8 cellular contexts compared by ENCODE assay signal in the genomic region with DNA sequence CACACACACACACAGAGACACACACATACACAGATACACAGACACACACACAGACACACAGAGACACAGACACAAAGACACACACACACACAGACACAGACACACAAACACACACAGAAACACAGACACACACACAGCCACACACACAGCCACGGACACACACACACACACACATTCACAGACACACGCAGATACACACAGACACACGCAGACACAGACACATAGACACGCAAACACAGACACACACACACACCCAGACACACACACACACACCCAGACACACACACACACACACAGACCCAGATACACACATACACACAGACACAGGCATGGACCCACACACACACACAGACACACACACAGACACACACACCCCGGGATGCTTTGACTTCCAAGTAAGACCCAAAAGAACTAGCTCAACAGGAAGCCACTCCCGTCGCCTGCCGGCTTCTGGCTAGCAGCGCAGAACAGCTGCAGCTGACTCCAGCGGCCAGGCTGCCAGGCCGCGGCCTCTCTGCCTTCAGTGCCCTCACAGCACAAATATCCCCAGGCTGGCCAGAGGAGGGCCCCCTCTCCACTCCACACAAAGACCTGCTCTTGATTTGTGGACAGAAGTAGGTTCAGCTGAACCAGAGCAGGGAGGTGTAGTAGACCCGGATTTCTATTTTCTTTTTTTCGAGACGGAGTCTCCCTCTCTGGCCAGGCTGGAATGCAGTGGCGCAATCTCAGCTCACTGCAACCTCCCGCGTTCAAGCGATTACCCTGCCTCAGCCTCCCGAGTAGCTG. TPM values are rescaled to one million over a fixed set of nuclear protein-coding genes. Genes with fewer than 3 reads are reported as not detected.
DNase-seq lines count a peak whose midpoint lies in the region; ATAC-seq lines count a peak whose summit lies in the region.

No MANE protein-coding gene starts in this region.

- H3K4me1 Mint-ChIP-seq in stimulated activated effector memory CD8-positive, alpha-beta T cell treated with anti-CD3 and anti-CD28 coated beads, Interleukin-12 subunit alpha, Interleukin-12 subunit beta, amount 100 ng/mL, for 72 hours: peaks cover under 1% of the 10 kb centered on the region

- DNase-seq in Daoy (ENCODE audit: low read depth) (peak; percentile 93), HuH-7 (ENCODE audit: low spot score) (peak; percentile 73), OCI-M2 (lab: John Stamatoyannopoulos, UW; ENCODE audit: unreplicated experiment) (peak; percentile 50), activated T-cell treated with anti-CD3 and anti-CD28 coated beads for 24 hours (ENCODE audit: low read depth) (peak; percentile 52), myocyte (ENCODE audit: low read depth) (peak; percentile 98)
- DNase-seq in stimulated activated effector memory CD8-positive, alpha-beta T cell treated with anti-CD3 and anti-CD28 coated beads, Interleukin-12 subunit alpha, Interleukin-12 subunit beta, amount 100 ng/mL, for 72 hours (ENCODE audit: low spot score in 2 of 2): peak; percentile 40 to 78

- H3K9me3 Mint-ChIP-seq in stimulated activated effector memory CD8-positive, alpha-beta T cell treated with anti-CD3 and anti-CD28 coated beads, Interleukin-12 subunit alpha, Interleukin-12 subunit beta, amount 100 ng/mL, for 72 hours: no peaks in the 10 kb centered on the region

- H3K4me3 Mint-ChIP-seq in stimulated activated effector memory CD8-positive, alpha-beta T cell treated with anti-CD3 and anti-CD28 coated beads, Interleukin-12 subunit alpha, Interleukin-12 subunit beta, amount 100 ng/mL, for 72 hours: no peak overlapping the region

- H3K27ac Mint-ChIP-seq in stimulated activated effector memory CD8-positive, alpha-beta T cell treated with anti-CD3 and anti-CD28 coated beads, Interleukin-12 subunit alpha, Interleukin-12 subunit beta, amount 100 ng/mL, for 72 hours: no peak overlapping the region

- ATAC-seq in esophagus mucosa (peak; percentile 91), HG03571 (IDR thresholded peaks at IDR 0.05; ENCODE audit: unreplicated experiment) (no peak)
- peak; percentile 99 for ATAC-seq in stimulated activated effector memory CD8-positive, alpha-beta T cell treated with anti-CD3 and anti-CD28 coated beads, Interleukin-12 subunit alpha, Interleukin-12 subunit beta, amount 100 ng/mL, for 72 hours

- no peaks in the 10 kb centered on the region for H3K36me3 Mint-ChIP-seq in stimulated activated effector memory CD8-positive, alpha-beta T cell treated with anti-CD3 and anti-CD28 coated beads, Interleukin-12 subunit alpha, Interleukin-12 subunit beta, amount 100 ng/mL, for 72 hours

RNA-seq across cellular contexts. Expression of gene CHRNE, which starts 6.0 kb away (rescaled TPM):
- total RNA-seq in Daoy (2014; rRNA removed; shearing (Covaris generic)): 1.1 TPM in 1 of 2 replicates, not detected in the other
- total RNA-seq in esophagus mucosa (0.32 TPM), myocyte (not detected in 2 replicates)
- polyA plus RNA-seq in myocyte (2012): 0.10 TPM

RNA-seq across cellular contexts. Expression of gene C17orf107, which starts 9.6 kb away (rescaled TPM):
- 0.17 TPM in 1 of 2 replicates, not detected in the other for total RNA-seq in Daoy (2014; rRNA removed; shearing (Covaris generic))
- total RNA-seq in esophagus mucosa (1.3 TPM), myocyte (0.42 and 0.94 TPM in 2 replicates)
- 0.15 TPM for polyA plus RNA-seq in myocyte (2012)

RNA-seq across cellular contexts. Expression of gene GP1BA, which starts 23.2 kb away (rescaled TPM):
- 0.23 TPM in 1 of 2 replicates, not detected in the other for total RNA-seq in Daoy (2014; rRNA removed; shearing (Covaris generic))
- total RNA-seq in esophagus mucosa (not detected), myocyte (not detected in 2 replicates)
- 1.0 TPM for polyA plus RNA-seq in myocyte (2012)

RNA-seq across cellular contexts. Expression of gene SLC25A11, which starts 30.9 kb away (rescaled TPM):
- 82.4 and 112 TPM in 2 replicates for total RNA-seq in Daoy (2014; rRNA removed; shearing (Covaris generic))
- total RNA-seq in esophagus mucosa: 42.4 TPM
- total RNA-seq in myocyte: 87.4 and 100 TPM in 2 replicates
- polyA plus RNA-seq in myocyte (2012): 98.8 TPM

RNA-seq across cellular contexts. Expression of gene RNF167, which starts 31.2 kb away (rescaled TPM):
- total RNA-seq in Daoy (2014; rRNA removed; shearing (Covaris generic)): 31.8 and 39.1 TPM in 2 replicates
- total RNA-seq in esophagus mucosa: 79.2 TPM
- 40.1 and 53.3 TPM in 2 replicates for total RNA-seq in myocyte
- 108 TPM for polyA plus RNA-seq in myocyte (2012)
